ENCODE assay signal across 17 cellular contexts in the genomic region with DNA sequence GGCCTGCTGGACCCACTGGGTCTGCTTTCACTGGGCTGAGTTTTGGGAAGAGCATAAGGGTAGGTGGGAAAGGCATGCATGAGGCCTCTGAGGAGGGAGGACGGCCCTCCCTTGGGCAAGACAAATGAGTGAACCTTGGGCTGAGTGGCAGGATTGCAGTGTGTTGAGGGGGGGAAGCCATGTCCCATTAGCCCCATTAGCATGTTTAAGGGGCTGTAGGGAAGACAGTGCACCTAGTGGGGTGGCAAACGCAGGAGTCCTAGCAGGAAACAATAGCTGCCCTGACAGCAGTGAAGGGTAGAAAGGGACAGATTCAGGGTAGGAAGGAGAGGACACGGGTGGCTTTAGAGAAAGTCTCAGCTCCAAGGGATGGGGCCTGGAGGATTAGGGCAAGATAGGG. TPM values are rescaled to one million over a fixed set of nuclear protein-coding genes. Genes with fewer than 3 reads are reported as not detected.
A peak's percentile ranks its signal among the peaks of the same experiment; 100 is the strongest.
DNase-seq lines count a peak whose midpoint lies in the region; ATAC-seq and TF ChIP-seq lines count a peak whose summit lies in the region.
"Had no signal": no experiment of that assay in that cellular context is flagged by ENCODE, and none has a peak within 500 bp of the region (broad histone marks: within the 10 kb centered on the region; RNA-seq: fewer than 3 reads in every experiment).

No MANE protein-coding gene starts in this region.

- ATAC-seq in GM23338 (no peak), GM19328 (IDR thresholded peaks at IDR 0.05; ENCODE audit: unreplicated experiment) (no peak)
- ATAC-seq: PC-3 had no signal

- no peak overlapping the region for H3K18ac ChIP-seq in H9 (ENCODE audit: insufficient read length, low read depth, low read length)

- peaks cover 40% of the 10 kb centered on the region for H3K4me1 Mint-ChIP-seq in GM23338
- H3K4me1 Mint-ChIP-seq in H9, result peaks cover 42% of the 10 kb centered on the region in 2 experiments
- H3K4me1 Mint-ChIP-seq in dendritic cell treated with granulocyte-macrophage colony-stimulating factor and Interleukin-4, amounts not matched to agents 40 ng/mL and 50 ng/mL, for 4 days (ENCODE audit: low read depth), result peaks cover 33% of the 10 kb centered on the region
- peaks cover 23% of the 10 kb centered on the region for H3K4me1 Mint-ChIP-seq in neural progenitor cell

- H3K9ac ChIP-seq in H9 (ENCODE audit: extremely low read depth, insufficient read length, low read length) (no peak overlapping the region), neural progenitor cell (no peak overlapping the region), Karpas-422 (ENCODE audit: low read length) (no peak overlapping the region)

- WGBS in H9 (ENCODE audit: extremely low coverage, insufficient read length, low lambda C conversion rate), result no CpG with 5 or more reads among the region's 3 CpGs

- DNase-seq in GM23338 (ENCODE audit: low spot score), result no peak
- peak; percentile 48 for DNase-seq in H9
- no peak for DNase-seq in neural progenitor cell (ENCODE audit: low spot score)
- no peak for DNase-seq in Karpas-422
- no peak for DNase-seq in NOMO-1 (lab: John Stamatoyannopoulos, UW; ENCODE audit: unreplicated experiment in 2 of 2)
- DNase-seq: ACHN, C1 segment of cervical spinal cord, KBM-7, NCI-H1105 treated with DMSO at 0.1 percent for 48 hours, NCI-H1694 treated with DMSO at 0.1 percent for 48 hours, NCI-H510A treated with DMSO at 0.1 percent for 48 hours, PC-3, SIG-M5 had no signal

- H3K36me3 Mint-ChIP-seq in GM23338 (ENCODE audit: low read depth) (peaks cover 3% of the 10 kb centered on the region; the same call in 1 of the 3 replicates), H9 (ENCODE audit: insufficient read depth in 1 of 3, low read depth in 3 of 3) (no peaks in the 10 kb centered on the region; a peak in 3 of 7 replicates), neural progenitor cell (no peaks in the 10 kb centered on the region)
- H3K36me3 Mint-ChIP-seq in dendritic cell treated with granulocyte-macrophage colony-stimulating factor and Interleukin-4, amounts not matched to agents 40 ng/mL and 50 ng/mL, for 4 days (ENCODE audit: low read depth), result peaks cover 23% of the 10 kb centered on the region

- TF ChIP-seq CTCF in GM23338 (conservative IDR thresholded peaks at IDR 0.05; ENCODE audit: low read depth in 2 of 2) (no peak), H9 (conservative IDR thresholded peaks at IDR 0.05) (no peak), neural progenitor cell (IDR thresholded peaks at IDR 0.05) (no peak)

- H2AFZ ChIP-seq in GM23338 (0 out of 2 replicates have a peak overlapping the region, but pooled peaks have one; percentile 52), H9 (ENCODE audit: low read length) (no peak overlapping the region), neural progenitor cell (replicated peaks) (no peak overlapping the region), Karpas-422 (ENCODE audit: low read length) (no peak overlapping the region)

- no peak overlapping the region for H3K14ac ChIP-seq in H9 (ENCODE audit: insufficient read depth, low read length)

- H3K27ac Mint-ChIP-seq in GM23338, result no peak overlapping the region
- H3K27ac Mint-ChIP-seq in H9, result peak overlapping the region; percentile 21 to 93 (median 78)
- peak overlapping the region; percentile 19 for H3K27ac Mint-ChIP-seq in dendritic cell treated with granulocyte-macrophage colony-stimulating factor and Interleukin-4, amounts not matched to agents 40 ng/mL and 50 ng/mL, for 4 days
- H3K27ac Mint-ChIP-seq in neural progenitor cell, result peak overlapping the region; percentile 83

- H3K27me3 ChIP-seq in GM23338 (ENCODE audit: insufficient read depth) (no peaks in the 10 kb centered on the region), H9 (ENCODE audit: insufficient read depth, low read length) (no peaks in the 10 kb centered on the region), neural progenitor cell (no peaks in the 10 kb centered on the region), Karpas-422 (ENCODE audit: low read length) (no peaks in the 10 kb centered on the region)

- no peaks in the 10 kb centered on the region for H3K79me1 ChIP-seq in H9 (ENCODE audit: insufficient read depth, low read depth, low read length, poor library complexity, severe bottlenecking)

- H2BK12ac ChIP-seq in H9 (ENCODE audit: insufficient read length, low read depth, low read length), result no peak overlapping the region

- no peak overlapping the region for H4K8ac ChIP-seq in H9 (replicated peaks; ENCODE audit: insufficient read length, low read depth, low read length)

- no peak overlapping the region for H2BK15ac ChIP-seq in H9 (ENCODE audit: low read depth, low read length)

- no peaks in the 10 kb centered on the region for H3K9me2 ChIP-seq in GM23338 (ENCODE audit: insufficient read depth)
- H3K9me2 ChIP-seq in Karpas-422 (replicated peaks; ENCODE audit: insufficient read depth, low read length), result no peaks in the 10 kb centered on the region

- H4K91ac ChIP-seq in H9 (ENCODE audit: insufficient read length, low read depth, low read length), result no peak overlapping the region

- H3K4me3 Mint-ChIP-seq in GM23338 (peak overlapping the region; percentile 10; the same call in 1 of the 3 replicates), H9 (peak overlapping the region in 1 of 2 experiments; percentile 25; a peak in 1 of 5 replicates), neural progenitor cell (peak overlapping the region; percentile 69)
- no peak overlapping the region for H3K4me3 Mint-ChIP-seq in dendritic cell treated with granulocyte-macrophage colony-stimulating factor and Interleukin-4, amounts not matched to agents 40 ng/mL and 50 ng/mL, for 4 days

- H3K9me3 Mint-ChIP-seq in GM23338 (no peaks in the 10 kb centered on the region; the same call in 2 of the 3 replicates), H9 (peaks cover 0 to 3% of the 10 kb centered on the region in 2 experiments; a peak in 1 of 5 replicates), neural progenitor cell (no peaks in the 10 kb centered on the region)
- H3K9me3 Mint-ChIP-seq in dendritic cell treated with granulocyte-macrophage colony-stimulating factor and Interleukin-4, amounts not matched to agents 40 ng/mL and 50 ng/mL, for 4 days, result no peaks in the 10 kb centered on the region

- no peak overlapping the region for H4K5ac ChIP-seq in H9 (ENCODE audit: insufficient read length, low read depth, low read length)

- H3K4me1 ChIP-seq in GM23338 (ENCODE audit: insufficient read depth) (peaks cover 25% of the 10 kb centered on the region), H9 (ENCODE audit: insufficient read depth, low read length) (peaks cover 6% of the 10 kb centered on the region; the same call in 1 of the 2 replicates), neural progenitor cell (peaks cover 11% of the 10 kb centered on the region), Karpas-422 (ENCODE audit: low read length) (peaks cover 12% of the 10 kb centered on the region)

- H2BK120ac ChIP-seq in H9 (ENCODE audit: low read depth, low read length, poor library complexity, severe bottlenecking), result no peak overlapping the region

- H3K27me3 Mint-ChIP-seq in GM23338 (ENCODE audit: insufficient read depth, low read depth, poor library complexity), result peaks cover 35% of the 10 kb centered on the region
- peaks cover 5% of the 10 kb centered on the region for H3K27me3 Mint-ChIP-seq in H9 (ENCODE audit: low read depth)
- H3K27me3 Mint-ChIP-seq in dendritic cell treated with granulocyte-macrophage colony-stimulating factor and Interleukin-4, amounts not matched to agents 40 ng/mL and 50 ng/mL, for 4 days, result no peaks in the 10 kb centered on the region
- peaks cover 15% of the 10 kb centered on the region for H3K27me3 Mint-ChIP-seq in neural progenitor cell (ENCODE audit: insufficient read depth, low read depth)

- no peaks in the 10 kb centered on the region for H3K36me3 ChIP-seq in GM23338 (ENCODE audit: insufficient read depth)
- H3K36me3 ChIP-seq in neural progenitor cell, result no peaks in the 10 kb centered on the region
- H3K36me3 ChIP-seq in Karpas-422 (ENCODE audit: insufficient read depth, low read length), result no peaks in the 10 kb centered on the region
- H3K36me3 ChIP-seq: HAP-1 had no signal

- H3K4me2 ChIP-seq in GM23338 (no peak overlapping the region), H9 (ENCODE audit: insufficient read depth, insufficient read length, low read length) (no peak overlapping the region), neural progenitor cell (no peak overlapping the region), Karpas-422 (ENCODE audit: low read depth, low read length, poor library complexity, severe bottlenecking) (no peak overlapping the region)

- H3K23ac ChIP-seq in H9 (ENCODE audit: insufficient read length, low read depth, low read length), result no peak overlapping the region

- H2AK5ac ChIP-seq in H9 (ENCODE audit: insufficient read length, low read length), result no peak overlapping the region

- H3K23me2 ChIP-seq in H9 (ENCODE audit: insufficient read length, low read depth, low read length, poor library complexity, severe bottlenecking), result peaks cover 19% of the 10 kb centered on the region

- H3F3A ChIP-seq in GM23338 (replicated peaks; ENCODE audit: low read depth) (peaks cover 28% of the 10 kb centered on the region), neural progenitor cell (ENCODE audit: low read depth) (peaks cover 43% of the 10 kb centered on the region)

- H3K79me2 ChIP-seq in GM23338 (replicated peaks; ENCODE audit: insufficient read depth) (0 out of 2 replicates have a peak, but pooled peaks cover 8% of the 10 kb centered on the region), H9 (ENCODE audit: insufficient read depth, low read length) (peaks cover under 1% of the 10 kb centered on the region; the same call in 1 of the 2 replicates), neural progenitor cell (ENCODE audit: low read depth) (peaks cover 17% of the 10 kb centered on the region), Karpas-422 (ENCODE audit: low read length) (no peaks in the 10 kb centered on the region)

- H3K4me3 ChIP-seq in GM23338 (no peak overlapping the region), neural progenitor cell (no peak overlapping the region), Karpas-422 (ENCODE audit: low read length) (no peak overlapping the region)
- H3K4me3 ChIP-seq: HAP-1 had no signal

- H3K56ac ChIP-seq in H9 (ENCODE audit: insufficient read length, low read depth, low read length), result no peak overlapping the region

- no peak overlapping the region for H3K4ac ChIP-seq in H9 (ENCODE audit: low read depth, low read length)

- H3T11ph ChIP-seq in H9 (ENCODE audit: low read length), result no peak overlapping the region

- H4K20me1 ChIP-seq in GM23338 (replicated peaks; ENCODE audit: insufficient read depth) (no peaks in the 10 kb centered on the region), H9 (ENCODE audit: control insufficient read depth, insufficient read depth, insufficient read length) (no peaks in the 10 kb centered on the region), neural progenitor cell (ENCODE audit: low read depth) (no peaks in the 10 kb centered on the region), Karpas-422 (ENCODE audit: insufficient read depth, low read depth, low read length) (no peaks in the 10 kb centered on the region)

- no peak overlapping the region for H2BK5ac ChIP-seq in H9 (ENCODE audit: insufficient read length, low read length)

- H3K9me3 ChIP-seq in H9 (ENCODE audit: control insufficient read depth, low read depth, low read length), result no peaks in the 10 kb centered on the region
- no peaks in the 10 kb centered on the region for H3K9me3 ChIP-seq in neural progenitor cell (ENCODE audit: low read depth)
- H3K9me3 ChIP-seq in Karpas-422 (ENCODE audit: low read length), result no peaks in the 10 kb centered on the region
- H3K9me3 ChIP-seq: HAP-1 had no signal

- intact Hi-C loops in dendritic cell treated with granulocyte-macrophage colony-stimulating factor and Interleukin-4, amounts not matched to agents 40 ng/mL and 50 ng/mL, for 4 days (cut with micrococcal nuclease), result no loop called here

- no peak overlapping the region for H2BK20ac ChIP-seq in H9 (ENCODE audit: low read depth, low read length, poor library complexity, severe bottlenecking)

- H3K27ac ChIP-seq in GM23338 (ENCODE audit: low read depth), result no peak overlapping the region
- no peak overlapping the region for H3K27ac ChIP-seq in H9 (ENCODE audit: insufficient read length, low read depth, low read length)
- H3K27ac ChIP-seq in neural progenitor cell, result no peak overlapping the region
- no peak overlapping the region for H3K27ac ChIP-seq in Karpas-422 (ENCODE audit: low read length)
- H3K27ac ChIP-seq: RWPE1 had no signal

RNA-seq across cellular contexts. Expression of a gene that starts 3.1 kb away (rescaled TPM):
- total RNA-seq in GM23338 (2014; rRNA removed; shearing (Covaris generic)), result 9.0 and 10.4 TPM in 2 replicates
- polyA plus RNA-seq in GM23338 (2016; fragmentation: Nextera tagmentation; extraction: Ambion mirVana), result 8.5 and 9.5 TPM in 2 replicates
- total RNA-seq in H9 (2021) (18.7 and 18.8 TPM in 2 replicates), neural progenitor cell (ENCODE audit: low replicate concordance) (2.2 and 12.8 TPM in 2 replicates)
- 2.0 and 4.7 TPM in 2 replicates for total RNA-seq in Karpas-422 (2014; rRNA removed; shearing (Covaris generic); ENCODE audit: low replicate concordance)

RNA-seq across cellular contexts. Expression of a gene that starts 10.9 kb away (rescaled TPM):
- 13.4 and 16.2 TPM in 2 replicates for total RNA-seq in GM23338 (2014; rRNA removed; shearing (Covaris generic))
- polyA plus RNA-seq in GM23338 (2016; fragmentation: Nextera tagmentation; extraction: Ambion mirVana), result 35.5 and 37.7 TPM in 2 replicates
- total RNA-seq in H9 (2021) (16.7 and 17.1 TPM in 2 replicates), neural progenitor cell (ENCODE audit: low replicate concordance) (11.2 and 17.1 TPM in 2 replicates)
- total RNA-seq in Karpas-422 (2014; rRNA removed; shearing (Covaris generic); ENCODE audit: low replicate concordance), result 1.2 and 10.0 TPM in 2 replicates

RNA-seq across cellular contexts. Expression of a gene that starts 21.2 kb away (rescaled TPM):
- 1,208 and 1,430 TPM in 2 replicates for total RNA-seq in GM23338 (2014; rRNA removed; shearing (Covaris generic))
- 920 and 1,022 TPM in 2 replicates for polyA plus RNA-seq in GM23338 (2016; fragmentation: Nextera tagmentation; extraction: Ambion mirVana)
- total RNA-seq in H9 (2021) (1,058 and 1,084 TPM in 2 replicates), neural progenitor cell (ENCODE audit: low replicate concordance) (390 and 678 TPM in 2 replicates)
- 142 and 257 TPM in 2 replicates for total RNA-seq in Karpas-422 (2014; rRNA removed; shearing (Covaris generic); ENCODE audit: low replicate concordance)

RNA-seq across cellular contexts. Expression of a gene that starts 32.2 kb away (rescaled TPM):
- 78.6 and 92.2 TPM in 2 replicates for total RNA-seq in GM23338 (2014; rRNA removed; shearing (Covaris generic))
- 143 and 145 TPM in 2 replicates for polyA plus RNA-seq in GM23338 (2016; fragmentation: Nextera tagmentation; extraction: Ambion mirVana)
- 105 and 109 TPM in 2 replicates for total RNA-seq in H9 (2021)
- total RNA-seq in neural progenitor cell (ENCODE audit: low replicate concordance), result 141 and 148 TPM in 2 replicates
- total RNA-seq in Karpas-422 (2014; rRNA removed; shearing (Covaris generic); ENCODE audit: low replicate concordance), result 54.2 and 85.9 TPM in 2 replicates

RNA-seq across cellular contexts. Expression of a gene that starts 35.7 kb away (rescaled TPM):
- 43.7 and 64.5 TPM in 2 replicates for total RNA-seq in GM23338 (2014; rRNA removed; shearing (Covaris generic))
- polyA plus RNA-seq in GM23338 (2016; fragmentation: Nextera tagmentation; extraction: Ambion mirVana), result 27.6 and 39.8 TPM in 2 replicates
- total RNA-seq in H9 (2021) (127 and 136 TPM in 2 replicates), neural progenitor cell (ENCODE audit: low replicate concordance) (59.3 and 73.3 TPM in 2 replicates)
- total RNA-seq in Karpas-422 (2014; rRNA removed; shearing (Covaris generic); ENCODE audit: low replicate concordance), result 33.4 and 90.6 TPM in 2 replicates
